ENCODE assay signal across 7 cellular contexts in genomic region chr1:151047925-151048644, GRCh38.
A peak's percentile ranks its signal among the peaks of the same experiment; 100 is the strongest.
DNase-seq lines count a peak whose midpoint lies in the region; ATAC-seq and TF ChIP-seq lines count a peak whose summit lies in the region.

No MANE protein-coding gene starts in this region.

- H3K4me3 ChIP-seq in WI38 (ENCODE audit: low read depth, low read length) = peak overlapping the region; percentile 65
- H3K4me3 ChIP-seq in coronary artery = peak overlapping the region; percentile 84

- ATAC-seq in HG02763 (IDR thresholded peaks at IDR 0.05; ENCODE audit: unreplicated experiment) = peak; percentile 35

- peak overlapping the region; percentile 93 for H3K27ac ChIP-seq in coronary artery

- peak; percentile 52 for TF ChIP-seq CTCF in GM10266 (IDR thresholded peaks at IDR 0.05; ENCODE audit: control insufficient read depth, insufficient read depth, low read depth, missing control alignments)
- TF ChIP-seq CTCF in WI38 (IDR thresholded peaks at IDR 0.05; ENCODE audit: low read depth, low read length) = peak; percentile 24; the same call in 1 of the 2 replicates
- TF ChIP-seq CTCF in coronary artery (IDR thresholded peaks at IDR 0.05) = no peak

- DNase-seq in GM10266 (ENCODE audit: extremely low spot score) = peak; percentile 82
- DNase-seq in NCI-H2171 (lab: John Stamatoyannopoulos, UW) = peak; percentile 28
- DNase-seq in coronary artery (ENCODE audit: low spot score) = peak; percentile 90
- DNase-seq in kidney tubule cell (ENCODE audit: low spot score) = peak; percentile 74
- DNase-seq in stimulated activated CD4-positive, alpha-beta T cell treated with anti-CD3 and anti-CD28 coated beads, Interleukin-1b, Interleukin-23, amount 100 ng/mL, for 48 hours = peak; percentile 60

Comparison
In these comparisons a context has a peak if more than half of its experiments do, and no peak if none do; other contexts are left out.
1. Peak in every context shown above with its lines: DNase-seq, ATAC-seq, H3K4me3 ChIP-seq and H3K27ac ChIP-seq.
2. DNase-seq: peak in every context shown above with its lines; median percentile 90 in coronary artery; 82 in GM10266; 74 in kidney tubule cell; 60 in stimulated activated CD4-positive, alpha-beta T cell treated with anti-CD3 and anti-CD28 coated beads, Interleukin-1b, Interleukin-23, amount 100 ng/mL, for 48 hours; 28 in NCI-H2171.